20 cellular contexts compared by ENCODE assay signal in the genomic region with DNA sequence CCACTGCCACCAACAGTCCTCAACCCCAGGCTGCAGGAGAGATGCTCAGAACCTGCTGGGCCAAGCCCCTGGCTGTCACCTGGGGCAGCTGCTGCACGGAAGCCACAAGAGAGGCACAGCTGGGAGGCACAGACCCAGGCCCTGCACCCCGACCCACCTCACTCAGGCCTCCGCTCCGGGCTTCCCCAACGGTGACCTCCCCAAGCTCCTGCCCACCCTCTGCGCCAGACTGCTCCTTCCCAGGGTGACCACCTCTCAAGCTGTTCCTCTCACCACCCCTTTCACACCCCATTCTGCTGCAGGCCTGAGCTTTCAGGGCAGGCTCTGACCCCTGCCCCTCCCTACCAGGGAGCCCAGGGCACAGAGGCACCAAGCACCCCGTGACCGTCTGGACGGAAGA. TPM values are rescaled to one million over a fixed set of nuclear protein-coding genes. Genes with fewer than 3 reads are reported as not detected.
DNase-seq lines count a peak whose midpoint lies in the region; ATAC-seq, FAIRE-seq and TF ChIP-seq lines count a peak whose summit lies in the region.
"Had no signal": no experiment of that assay in that cellular context is flagged by ENCODE, and none has a peak within 500 bp of the region (broad histone marks: within the 10 kb centered on the region; RNA-seq: fewer than 3 reads in every experiment).

No MANE protein-coding gene starts in this region.

- CTCF ChIA-PET in HepG2 (lab: Yijun Ruan, JAX; ENCODE audit: low intra/inter-chr PET ratio, low total read pairs), result no interaction called here

- no TSS peak for BruUV-seq in HepG2 (replicated peaks; lab: Mats Ljungman, UMichigan)

- peaks cover 46% of the 10 kb centered on the region for H3K4me1 Mint-ChIP-seq in progenitor cell of endocrine pancreas (ENCODE audit: low read depth)

- H3K27ac ChIP-seq in left ventricle myocardium inferior (replicated peaks) (no peak overlapping the region), OCI-LY3 (ENCODE audit: low read length) (peak overlapping the region; percentile 86), HepG2 (ENCODE audit: extremely low read length, insufficient read depth, low read length) (no peak overlapping the region)
- H3K27ac ChIP-seq: A549, HL-60, left lung, stomach, uterus had no signal

- H3K4me3 Mint-ChIP-seq in progenitor cell of endocrine pancreas (ENCODE audit: low read depth), result no peak overlapping the region
- H3K4me3 Mint-ChIP-seq: CD4-positive, alpha-beta memory T cell; naive thymus-derived CD4-positive, alpha-beta T cell; T-helper 1 cell treated with Interleukin-12 subunit alpha and Interleukin-12 subunit beta and Interleukin-4 antibody, amounts not matched to agents 30 μg/mL and 1 μg/mL, for 36 hours had no signal

- H3K79me2 ChIP-seq in OCI-LY3 (ENCODE audit: low read length) (peaks cover 87% of the 10 kb centered on the region), HepG2 (ENCODE audit: insufficient read depth, low read length) (peaks cover 82% of the 10 kb centered on the region)

- peaks cover 2% of the 10 kb centered on the region for H3K36me3 Mint-ChIP-seq in progenitor cell of endocrine pancreas (ENCODE audit: insufficient read depth)

- H3K27ac Mint-ChIP-seq in progenitor cell of endocrine pancreas, result no peak overlapping the region
- H3K27ac Mint-ChIP-seq: T-helper 1 cell treated with Interleukin-12 subunit alpha and Interleukin-12 subunit beta and Interleukin-4 antibody, amounts not matched to agents 30 μg/mL and 1 μg/mL, for 36 hours had no signal

- intact Hi-C loops in left ventricle myocardium superior (cut with micrococcal nuclease) (no loop called here), left ventricle myocardium inferior (cut with micrococcal nuclease) (no loop called here), HepG2 (cut with micrococcal nuclease; ENCODE audit: unreplicated experiment) (no loop called here)

- H3K4me1 ChIP-seq in left ventricle myocardium inferior (peaks cover 63% of the 10 kb centered on the region), OCI-LY3 (ENCODE audit: low read length) (peaks cover 84% of the 10 kb centered on the region), HepG2 (ENCODE audit: insufficient read depth, low read length) (peaks cover 31% of the 10 kb centered on the region)

- H3K4me3 ChIP-seq in left ventricle myocardium inferior, result no peak overlapping the region
- H3K4me3 ChIP-seq in OCI-LY3 (ENCODE audit: low read length), result peak overlapping the region; percentile 70
- H3K4me3 ChIP-seq in HepG2 (replicated peaks in 1 of 3; ENCODE audit: insufficient read depth in 1 of 3, low read depth in 2 of 3, low read length in 3 of 3), result no peak overlapping the region
- H3K4me3 ChIP-seq: A549, left lung, stomach, uterus had no signal

- TF ChIP-seq RAD21 in HepG2 (CRISPR knock-in tag; IDR thresholded peaks at IDR 0.05), result no peak

- H3K9me3 Mint-ChIP-seq in progenitor cell of endocrine pancreas (ENCODE audit: low read depth), result no peaks in the 10 kb centered on the region

- TF ChIP-seq EP300 in HepG2 (IDR thresholded peaks at IDR 0.05; ENCODE audit: low read depth in 2 of 2, low read length in 2 of 2) (no peak), HepG2 (CRISPR knock-in tag; IDR thresholded peaks at IDR 0.05; ENCODE audit: borderline replicate concordance) (no peak)

- no peak for ATAC-seq in left ventricle myocardium superior
- no peak for ATAC-seq in HepG2
- ATAC-seq in HG02852 (IDR thresholded peaks at IDR 0.05; ENCODE audit: unreplicated experiment), result no peak
- ATAC-seq: A549; left lung; naive thymus-derived CD4-positive, alpha-beta T cell had no signal

- WGBS in HepG2 (ENCODE audit: low lambda C conversion rate), result 95% methylated on average over 8 of the region's 9 CpGs

- H2AFZ ChIP-seq in OCI-LY3 (ENCODE audit: low read depth, low read length) (no peak overlapping the region), HepG2 (ENCODE audit: low read length) (no peak overlapping the region)

- H3K9me3 ChIP-seq in left ventricle myocardium inferior (replicated peaks) (peaks cover 2% of the 10 kb centered on the region), OCI-LY3 (ENCODE audit: insufficient read depth, low read length) (no peaks in the 10 kb centered on the region), HepG2 (ENCODE audit: low read length) (no peaks in the 10 kb centered on the region)
- H3K9me3 ChIP-seq: A549, uterus had no signal

- no peak for TF ChIP-seq POLR2A in HepG2 (IDR thresholded peaks at IDR 0.05; ENCODE audit: insufficient read depth in 1 of 2, low read depth in 2 of 2, low read length in 2 of 2)

- DNase-seq in left ventricle myocardium superior (peak; percentile 14), left ventricle myocardium inferior (no peak), HepG2 (ENCODE audit: low spot score) (no peak), SHP77 treated with DMSO at 0.1 percent for 48 hours (lab: John Stamatoyannopoulos, UW) (no peak), DMS 273 (lab: John Stamatoyannopoulos, UW; ENCODE audit: unreplicated experiment) (no peak), progenitor cell of endocrine pancreas (ENCODE audit: low spot score, unreplicated experiment) (no peak)
- DNase-seq: activated effector memory CD4-positive, alpha-beta T cell treated with Interleukin-2 at 50 U/mL for 16 hours; CD4-positive, alpha-beta memory T cell; KG1; naive thymus-derived CD4-positive, alpha-beta T cell; NCI-H1092 treated with DMSO at 0.1 percent for 48 hours; stomach; uterus had no signal

- H3K27me3 ChIP-seq in left ventricle myocardium inferior (ENCODE audit: low read depth) (no peaks in the 10 kb centered on the region), OCI-LY3 (ENCODE audit: low read depth, low read length) (no peaks in the 10 kb centered on the region), HepG2 (ENCODE audit: control insufficient read depth in 1 of 2, insufficient read depth in 2 of 2, low read length in 2 of 2) (no peaks in the 10 kb centered on the region)
- H3K27me3 ChIP-seq: left lung, stomach, uterus had no signal

- TF ChIP-seq CTCF in left ventricle myocardium inferior (IDR thresholded peaks at IDR 0.05; ENCODE audit: borderline replicate concordance) (no peak), OCI-LY3 (IDR thresholded peaks at IDR 0.05; ENCODE audit: low read depth, low read length) (no peak), HepG2 (CRISPR knock-in tag; IDR thresholded peaks at IDR 0.05) (no peak), progenitor cell of endocrine pancreas (IDR thresholded peaks at IDR 0.05; ENCODE audit: unreplicated experiment) (no peak)

- H3K9ac ChIP-seq in OCI-LY3 (ENCODE audit: low read length) (peak overlapping the region; percentile 62), HepG2 (ENCODE audit: insufficient read depth, low read depth, low read length) (no peak overlapping the region)

- in situ Hi-C loops in HepG2 (cut with HindIII; ENCODE audit: extremely low pct_ligation_motif_present, low pct_unique_long_range_greater_than_20kb), result no loop called here

- peak overlapping the region; percentile 96 for H3K4me2 ChIP-seq in OCI-LY3 (ENCODE audit: low read length)
- H3K4me2 ChIP-seq in HepG2 (ENCODE audit: low read depth, low read length), result no peak overlapping the region
- H3K4me2 ChIP-seq: A549 had no signal

- H4K20me1 ChIP-seq in OCI-LY3 (ENCODE audit: insufficient read depth, low read length), result peaks cover 20% of the 10 kb centered on the region
- H4K20me1 ChIP-seq in HepG2 (ENCODE audit: insufficient read depth, low read length), result peaks cover 50% of the 10 kb centered on the region

- no peak for FAIRE-seq in HepG2 (lab: Jason Lieb, UNC)
- FAIRE-seq: A549, endometrium had no signal

- POLR2A ChIA-PET in HepG2 (lab: Yijun Ruan, JAX), result no interaction called here

- no peaks in the 10 kb centered on the region for H3K27me3 Mint-ChIP-seq in progenitor cell of endocrine pancreas
- H3K27me3 Mint-ChIP-seq: CD4-positive, alpha-beta memory T cell had no signal

- no peaks in the 10 kb centered on the region for H3K36me3 ChIP-seq in left ventricle myocardium inferior
- H3K36me3 ChIP-seq in OCI-LY3 (replicated peaks; ENCODE audit: low read depth, low read length), result no peaks in the 10 kb centered on the region
- peaks cover 1 to 2% of the 10 kb centered on the region in 2 experiments; a peak in 3 of 5 replicates for H3K36me3 ChIP-seq in HepG2 (replicated peaks in 1 of 2; ENCODE audit: control insufficient read depth in 1 of 2, insufficient read depth in 2 of 2, low read length in 2 of 2)
- H3K36me3 ChIP-seq: left lung, stomach, uterus had no signal

TF ChIP-seq in HepG2, 621 proteins besides CTCF, POLR2A, EP300 and RAD21 (continues in another document):
- TF ChIP-seq JARID2 (CRISPR knock-in tag; IDR thresholded peaks at IDR 0.05; ENCODE audit: insufficient replicate concordance) (no peak), ZNF572 (CRISPR knock-in tag; IDR thresholded peaks at IDR 0.05) (no peak), ZKSCAN8 (CRISPR knock-in tag; IDR thresholded peaks at IDR 0.05; ENCODE audit: borderline replicate concordance) (no peak), DNMT1 (CRISPR knock-in tag; IDR thresholded peaks at IDR 0.05) (no peak), NFE2L2 (IDR thresholded peaks at IDR 0.05; ENCODE audit: low read length) (no peak), AGO2 (optimal IDR thresholded peaks at IDR 0.05; ENCODE audit: low read depth, low read length) (peak; percentile 65)

RNA-seq across cellular contexts. Expression of gene VAV2, which starts 33.0 kb away (rescaled TPM):
- 6.1 TPM for total RNA-seq in left ventricle myocardium superior
- total RNA-seq in left ventricle myocardium inferior, result 4.1 TPM
- 21.2 and 22.5 TPM in 2 replicates for total RNA-seq in HepG2 (2016; rRNA removed; fragmentation: Illumina TruSeq; extraction: Trizol)
- total RNA-seq in HepG2 (2016; cell fraction: cytosol; rRNA removed; fragmentation: Illumina TruSeq; extraction: Trizol; ENCODE audit: low read depth), result 11.6 and 15.3 TPM in 2 replicates
- total RNA-seq in HepG2 (2016; cell fraction: insoluble cytoplasmic fraction; rRNA removed; fragmentation: Illumina TruSeq; extraction: Trizol), result 17.5 and 22.6 TPM in 2 replicates
- total RNA-seq in HepG2 (2016; cell fraction: membrane; rRNA removed; fragmentation: Illumina TruSeq; extraction: Trizol), result 15.0 and 15.8 TPM in 2 replicates
- total RNA-seq in HepG2 (2016; cell fraction: nucleus; rRNA removed; fragmentation: Illumina TruSeq; extraction: Trizol), result 24.8 and 26.3 TPM in 2 replicates
- 22.9 and 32.7 TPM in 2 replicates for polyA plus RNA-seq in HepG2 (2011; rRNA removed)
- 23.2 and 24.2 TPM in 2 replicates for polyA plus RNA-seq in HepG2 (2011; cell fraction: cytosol; rRNA removed)
- polyA plus RNA-seq in HepG2 (2011; cell fraction: nucleus; rRNA removed), result 70.9 and 79.3 TPM in 2 replicates
- 34.9 and 35.5 TPM in 2 replicates for polyA plus RNA-seq in HepG2 (2012)
- 2.1 and 2.5 TPM in 2 replicates for polyA plus RNA-seq in HepG2 (2016; cell fraction: cytosol; fragmentation: Illumina TruSeq; extraction: Trizol; ENCODE audit: low read depth)
- 21.5 and 26.8 TPM in 2 replicates for polyA plus RNA-seq in HepG2 (2016; cell fraction: insoluble cytoplasmic fraction; fragmentation: Illumina TruSeq; extraction: Trizol; ENCODE audit: low read depth)
- polyA plus RNA-seq in HepG2 (2016; cell fraction: membrane; fragmentation: Illumina TruSeq; extraction: Trizol; ENCODE audit: low read depth), result 8.7 and 9.2 TPM in 2 replicates
- 61.9 and 62.3 TPM in 2 replicates for polyA plus RNA-seq in HepG2 (2016; cell fraction: nucleus; fragmentation: Illumina TruSeq; extraction: Trizol; ENCODE audit: insufficient read depth, low read depth)
- 37.6 and 51.8 TPM in 2 replicates for polyA minus RNA-seq in HepG2 (2011; rRNA and poly(A)+ RNA removed; ENCODE audit: low replicate concordance)
- 33.6 and 35.2 TPM in 2 replicates for polyA minus RNA-seq in HepG2 (2011; cell fraction: cytosol; rRNA and poly(A)+ RNA removed)
- polyA minus RNA-seq in HepG2 (2011; cell fraction: nucleus; rRNA and poly(A)+ RNA removed), result 32.7 and 34.4 TPM in 2 replicates
- 80.6 and 82.8 TPM in 2 replicates for total RNA-seq in progenitor cell of endocrine pancreas
